1 cellular context compared by ENCODE assay signal in the genomic region with DNA sequence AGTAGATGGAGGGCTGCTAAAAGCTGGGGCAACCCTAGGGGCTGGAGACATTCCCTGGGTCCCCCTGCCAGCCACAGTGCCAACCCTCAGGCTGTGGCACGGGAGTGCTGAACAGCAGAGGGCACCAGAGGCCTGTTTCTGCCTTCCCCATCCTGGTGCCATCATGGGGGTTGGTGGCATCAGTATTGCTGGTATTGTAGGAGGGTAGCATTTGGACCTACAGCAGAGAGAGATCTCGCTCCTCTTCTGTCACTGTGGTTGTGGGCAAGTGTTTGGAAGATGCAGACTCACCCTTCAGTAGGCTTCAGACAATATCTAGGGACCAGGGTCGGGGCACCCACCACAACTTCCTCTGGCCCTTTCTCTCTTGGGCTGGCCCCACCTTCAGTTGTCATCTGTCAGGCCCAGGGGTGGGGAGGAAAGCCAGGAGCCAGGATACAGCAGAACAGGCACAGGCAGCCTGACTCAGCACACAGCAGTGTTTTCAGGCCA.
TF ChIP-seq lines count a peak whose summit lies in the region.

No MANE protein-coding gene starts in this region.

TF ChIP-seq in HCT116, 20 proteins besides CTCF, POLR2A, EP300 and RAD21 (continued from another document):
- TF ChIP-seq, protein P1, sequence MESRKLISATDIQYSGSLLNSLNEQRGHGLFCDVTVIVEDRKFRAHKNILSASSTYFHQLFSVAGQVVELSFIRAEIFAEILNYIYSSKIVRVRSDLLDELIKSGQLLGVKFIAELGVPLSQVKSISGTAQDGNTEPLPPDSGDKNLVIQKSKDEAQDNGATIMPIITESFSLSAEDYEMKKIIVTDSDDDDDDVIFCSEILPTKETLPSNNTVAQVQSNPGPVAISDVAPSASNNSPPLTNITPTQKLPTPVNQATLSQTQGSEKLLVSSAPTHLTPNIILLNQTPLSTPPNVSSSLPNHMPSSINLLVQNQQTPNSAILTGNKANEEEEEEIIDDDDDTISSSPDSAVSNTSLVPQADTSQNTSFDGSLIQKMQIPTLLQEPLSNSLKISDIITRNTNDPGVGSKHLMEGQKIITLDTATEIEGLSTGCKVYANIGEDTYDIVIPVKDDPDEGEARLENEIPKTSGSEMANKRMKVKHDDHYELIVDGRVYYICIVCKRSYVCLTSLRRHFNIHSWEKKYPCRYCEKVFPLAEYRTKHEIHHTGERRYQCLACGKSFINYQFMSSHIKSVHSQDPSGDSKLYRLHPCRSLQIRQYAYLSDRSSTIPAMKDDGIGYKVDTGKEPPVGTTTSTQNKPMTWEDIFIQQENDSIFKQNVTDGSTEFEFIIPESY (IDR thresholded peaks at IDR 0.05; ENCODE audit: extremely low read depth, insufficient replicate concordance, low read length), result no peak
- TF ChIP-seq CBX3 (IDR thresholded peaks at IDR 0.05; ENCODE audit: low read depth) (no peak), EZH2 (IDR thresholded peaks at IDR 0.05) (no peak), ATF3 (IDR thresholded peaks at IDR 0.05) (no peak), TCF7L2 (IDR thresholded peaks at IDR 0.05; ENCODE audit: borderline replicate concordance, extremely low read depth, insufficient read depth, insufficient read length) (no peak), EZH2phosphoT487 (IDR thresholded peaks at IDR 0.05; ENCODE audit: borderline replicate concordance) (no peak), ZFX (IDR thresholded peaks at IDR 0.05) (no peak), SRF (IDR thresholded peaks at IDR 0.05; ENCODE audit: low read depth) (no peak), YY1 (IDR thresholded peaks at IDR 0.05; ENCODE audit: extremely low read depth, insufficient replicate concordance, low read depth, low read length) (no peak), EGR1 (IDR thresholded peaks at IDR 0.05; ENCODE audit: low read depth) (no peak), ELF1 (IDR thresholded peaks at IDR 0.05; ENCODE audit: borderline replicate concordance, low read depth) (no peak), FOSL1 (IDR thresholded peaks at IDR 0.05; ENCODE audit: low read depth) (no peak), CEBPB (IDR thresholded peaks at IDR 0.05; ENCODE audit: low read depth) (no peak)
- TF ChIP-seq, protein P2, sequence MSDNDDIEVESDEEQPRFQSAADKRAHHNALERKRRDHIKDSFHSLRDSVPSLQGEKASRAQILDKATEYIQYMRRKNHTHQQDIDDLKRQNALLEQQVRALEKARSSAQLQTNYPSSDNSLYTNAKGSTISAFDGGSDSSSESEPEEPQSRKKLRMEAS (IDR thresholded peaks at IDR 0.05), result no peak
